In the genomic region with DNA sequence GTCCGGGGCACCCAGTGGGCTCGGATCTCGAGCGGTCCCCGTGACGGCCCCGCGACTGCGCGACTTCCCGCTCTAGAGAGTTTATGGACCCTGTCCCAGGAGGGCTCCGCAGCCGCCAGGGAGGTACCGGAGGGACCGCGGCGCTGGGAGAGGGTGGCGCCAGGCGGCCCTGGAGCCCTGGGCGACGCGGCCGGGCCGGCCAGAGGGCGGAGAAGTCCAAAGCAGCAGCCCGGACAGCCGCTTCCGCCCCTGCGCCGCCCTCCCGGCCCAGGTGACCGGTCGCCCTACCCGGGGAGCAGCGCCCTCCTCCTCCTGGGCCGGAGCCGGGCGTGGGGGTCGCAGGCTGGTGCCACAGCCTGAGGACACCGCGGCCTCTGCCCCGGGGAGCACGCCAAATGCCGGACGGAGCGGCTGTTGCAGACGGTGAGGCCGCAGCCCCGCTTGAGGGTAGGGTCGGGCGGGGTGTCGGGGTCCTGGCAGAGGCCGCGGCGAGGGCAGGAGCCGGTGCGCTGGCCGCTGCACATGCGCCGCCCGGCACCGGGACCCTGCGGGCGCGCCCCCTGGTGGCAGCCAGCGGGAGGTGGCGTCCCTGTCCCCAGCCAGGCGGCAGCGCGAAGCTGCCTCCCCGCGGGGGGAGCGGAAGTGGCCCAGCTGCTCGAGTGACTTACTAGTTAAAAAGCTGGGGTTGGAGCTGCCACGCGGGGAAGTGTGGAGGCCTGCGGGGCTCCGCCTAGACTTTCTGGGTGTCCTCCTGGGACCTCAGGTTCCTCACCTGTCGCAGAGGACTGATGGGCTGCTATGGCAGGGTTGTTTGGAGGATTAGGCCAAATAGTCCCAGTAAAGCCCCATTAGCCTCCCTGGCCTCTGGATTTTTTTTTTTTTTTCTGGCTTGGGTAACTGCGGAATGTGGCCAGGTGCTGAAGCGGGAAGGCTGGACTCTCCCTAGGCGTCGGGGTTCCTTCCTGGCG, we compare ENCODE assay signal across 1 cellular context.
TF ChIP-seq lines count a peak whose summit lies in the region.

No MANE protein-coding gene starts in this region.

TF ChIP-seq in SK-N-SH treated with all-trans-retinoic acid at 6 μM for 48 hours, 23 proteins besides CTCF, POLR2A, EP300 and RAD21 (continued from another document):
- TF ChIP-seq, protein P1, sequence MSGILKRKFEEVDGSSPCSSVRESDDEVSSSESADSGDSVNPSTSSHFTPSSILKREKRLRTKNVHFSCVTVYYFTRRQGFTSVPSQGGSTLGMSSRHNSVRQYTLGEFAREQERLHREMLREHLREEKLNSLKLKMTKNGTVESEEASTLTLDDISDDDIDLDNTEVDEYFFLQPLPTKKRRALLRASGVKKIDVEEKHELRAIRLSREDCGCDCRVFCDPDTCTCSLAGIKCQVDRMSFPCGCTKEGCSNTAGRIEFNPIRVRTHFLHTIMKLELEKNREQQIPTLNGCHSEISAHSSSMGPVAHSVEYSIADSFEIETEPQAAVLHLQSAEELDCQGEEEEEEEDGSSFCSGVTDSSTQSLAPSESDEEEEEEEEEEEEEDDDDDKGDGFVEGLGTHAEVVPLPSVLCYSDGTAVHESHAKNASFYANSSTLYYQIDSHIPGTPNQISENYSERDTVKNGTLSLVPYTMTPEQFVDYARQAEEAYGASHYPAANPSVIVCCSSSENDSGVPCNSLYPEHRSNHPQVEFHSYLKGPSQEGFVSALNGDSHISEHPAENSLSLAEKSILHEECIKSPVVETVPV (CRISPR knock-in tag; IDR thresholded peaks at IDR 0.05) = no peak
- TF ChIP-seq GLIS3 (CRISPR knock-in tag; IDR thresholded peaks at IDR 0.05) (no peak), TOX (CRISPR knock-in tag; IDR thresholded peaks at IDR 0.05; ENCODE audit: borderline replicate concordance) (no peak), ESRRG (CRISPR knock-in tag; IDR thresholded peaks at IDR 0.05) (no peak)
